In genomic region chr7:6350057-6350752, GRCh38 we compare ENCODE assay signal across 16 cellular contexts. TPM values are rescaled to one million over a fixed set of nuclear protein-coding genes. Genes with fewer than 3 reads are reported as not detected.
DNase-seq lines count a peak whose midpoint lies in the region; ATAC-seq and TF ChIP-seq lines count a peak whose summit lies in the region.
"Had no signal": no experiment of that assay in that cellular context is flagged by ENCODE, and none has a peak within 500 bp of the region (broad histone marks: within the 10 kb centered on the region; RNA-seq: fewer than 3 reads in every experiment).

No MANE protein-coding gene starts in this region.

- H3K27me3 ChIP-seq in AG04450 (ENCODE audit: control insufficient read depth, insufficient read depth, low read length) (peaks cover 4% of the 10 kb centered on the region), HL-60 (ENCODE audit: insufficient read depth, poor library complexity, severe bottlenecking) (no peaks in the 10 kb centered on the region), right cardiac atrium (ENCODE audit: control insufficient read depth, insufficient read depth) (no peaks in the 10 kb centered on the region)
- H3K27me3 ChIP-seq: cardiac muscle cell, right lobe of liver had no signal

- POLR2A ChIA-PET in AG04450 (lab: Yijun Ruan, JAX), result interaction anchor here (0.6 to 1.0 kb wide), 2 partner anchors 67 to 97 kb away, joined by 3 to 6 read pairs; partner anchors contain the start of gene DAGLB
- POLR2A ChIA-PET in OCI-LY7 (lab: Charles Lee), result interaction anchor here (0.5 to 2.3 kb wide), 15 partner anchors 9 to 342 kb away, joined by 3 to 25 read pairs (median 5); no protein-coding TSS in a partner anchor

- DNase-seq in AG04450 (ENCODE audit: low read depth, low spot score) (peak; percentile 18), HL-60 (ENCODE audit: low read depth in 1 of 2, low spot score in 1 of 2) (peak; percentile 43 to 55), OCI-LY7 (ENCODE audit: low spot score) (peak; percentile 74), fibroblast of villous mesenchyme (ENCODE audit: low read depth) (peak; percentile 19), SW 1271 (lab: John Stamatoyannopoulos, UW) (no peak), G401 (ENCODE audit: low spot score) (no peak), right cardiac atrium (no peak)
- DNase-seq: activated CD4-positive, alpha-beta T cell treated with anti-CD3 and anti-CD28 coated beads for 4 hours; immature natural killer cell; NCI-H1092; NCI-H226; stimulated activated CD4-positive, alpha-beta T cell treated with anti-CD3 and anti-CD28 coated beads, Interleukin-2, amount 100 ng/mL, for 48 hours; stimulated activated CD8-positive, alpha-beta memory T cell treated with anti-CD3 and anti-CD28 coated beads, Interleukin-4, amount 100 ng/mL, for 48 hours had no signal

- H3K4me3 ChIP-seq in AG04450 (ENCODE audit: low read depth, low read length) (no peak overlapping the region), HL-60 (replicated peaks; ENCODE audit: insufficient read depth, low read length) (no peak overlapping the region), OCI-LY7 (ENCODE audit: low read depth, low read length, poor library complexity, severe bottlenecking) (peak overlapping the region; percentile 19), fibroblast of villous mesenchyme (ENCODE audit: low read depth, low read length) (no peak overlapping the region), right cardiac atrium (ENCODE audit: low read length) (no peak overlapping the region)
- H3K4me3 ChIP-seq: cardiac muscle cell, right lobe of liver had no signal

- no TSS peak for BruUV-seq in OCI-LY7 (replicated peaks; lab: Mats Ljungman, UMichigan)

- H3K36me3 ChIP-seq in OCI-LY7 (ENCODE audit: insufficient read depth, low read length), result 0 out of 2 replicates have a peak, but pooled peaks cover 8% of the 10 kb centered on the region
- H3K36me3 ChIP-seq: cardiac muscle cell, right lobe of liver had no signal

- H3K79me2 ChIP-seq in OCI-LY7 (ENCODE audit: insufficient read depth, low read depth, low read length), result peaks cover 10% of the 10 kb centered on the region; the same call in 1 of the 2 replicates

- H3K4me2 ChIP-seq in OCI-LY7 (ENCODE audit: low read length), result peak overlapping the region; percentile 62

- in situ Hi-C loops in G401 (cut with HindIII; ENCODE audit: low sequenced_read_pairs), result no loop called here

- 72% methylated on average over 1 of the region's 1 CpG for WGBS in right cardiac atrium

- TF ChIP-seq CTCF in AG04450 (IDR thresholded peaks at IDR 0.05; ENCODE audit: low read depth, low read length) (no peak), HL-60 (IDR thresholded peaks at IDR 0.05; ENCODE audit: insufficient read depth, low read length) (no peak), OCI-LY7 (conservative IDR thresholded peaks at IDR 0.05; ENCODE audit: low read length) (no peak), fibroblast of villous mesenchyme (IDR thresholded peaks at IDR 0.05; ENCODE audit: insufficient read depth, low read depth, low read length) (no peak)

- H3K27ac ChIP-seq in AG04450 (ENCODE audit: low read depth, low read length) (no peak overlapping the region), HL-60 (replicated peaks) (peak overlapping the region; percentile 82), OCI-LY7 (ENCODE audit: low read depth, low read length, poor library complexity, severe bottlenecking) (peak overlapping the region; percentile 80), right cardiac atrium (ENCODE audit: low read length) (no peak overlapping the region)
- H3K27ac ChIP-seq: cardiac muscle cell, right lobe of liver had no signal

- intact Hi-C loops in OCI-LY7 (cut with micrococcal nuclease; ENCODE audit: unreplicated experiment), result loop anchor here (1.0 kb wide), 1 partner anchor 85 kb away; no protein-coding TSS in a partner anchor
- intact Hi-C loops in right cardiac atrium (cut with DNase I), result no loop called here

- no peaks in the 10 kb centered on the region for H3K9me2 ChIP-seq in OCI-LY7 (ENCODE audit: insufficient read depth, low read length)

- H2AFZ ChIP-seq in OCI-LY7 (ENCODE audit: low read length), result peak overlapping the region; percentile 95

- no peak for ATAC-seq in activated CD4-positive, CD25-positive, alpha-beta regulatory T cell treated with anti-CD3 and anti-CD28 coated beads, Interleukin-2, amount 50 U/mL, for 24 hours
- ATAC-seq in right cardiac atrium, result no peak
- ATAC-seq: right lobe of liver had no signal

- H4K20me1 ChIP-seq in OCI-LY7 (ENCODE audit: insufficient read depth, low read length), result no peaks in the 10 kb centered on the region

- peaks cover 38% of the 10 kb centered on the region for H3K4me1 ChIP-seq in OCI-LY7 (ENCODE audit: insufficient read depth, low read length, poor library complexity, severe bottlenecking)
- no peaks in the 10 kb centered on the region for H3K4me1 ChIP-seq in right cardiac atrium (ENCODE audit: control insufficient read depth, insufficient read depth, low read length)

- CTCF ChIA-PET in AG04450 (lab: Charles Lee) (interaction anchor here (0.6 to 2.3 kb wide), 13 partner anchors 27 to 494 kb away, joined by 3 to 27 read pairs (median 5); no protein-coding TSS in a partner anchor), OCI-LY7 (lab: Charles Lee; ENCODE audit: unreplicated experiment) (interaction anchor here (1.4 kb wide), 1 partner anchor 9 kb away, joined by 3 read pairs; no protein-coding TSS in a partner anchor)

- H3K9me3 ChIP-seq in AG04450 (ENCODE audit: control insufficient read depth, insufficient read depth, low read length), result no peaks in the 10 kb centered on the region
- H3K9me3 ChIP-seq in OCI-LY7 (ENCODE audit: low read length), result no peaks in the 10 kb centered on the region
- no peaks in the 10 kb centered on the region for H3K9me3 ChIP-seq in right cardiac atrium (ENCODE audit: control insufficient read depth, low read length)
- H3K9me3 ChIP-seq: right lobe of liver had no signal

RNA-seq across cellular contexts. Expression of gene FAM220A, which starts 1.4 kb away (rescaled TPM):
- polyA plus RNA-seq in AG04450 (2011; rRNA removed) (18.0 and 22.4 TPM in 2 replicates), right cardiac atrium (15.4 TPM)
- 12.9 and 14.9 TPM in 2 replicates for polyA minus RNA-seq in AG04450 (2011; rRNA and poly(A)+ RNA removed)
- total RNA-seq in OCI-LY7 (2014; rRNA removed; shearing (Covaris generic)), result 13.9 and 15.8 TPM in 2 replicates
- total RNA-seq in OCI-LY7 (2022) (20.0 and 28.7 TPM in 2 replicates), fibroblast of villous mesenchyme (15.5 and 22.9 TPM in 2 replicates), right cardiac atrium (10 to 100 TPM; 14.0 to 21.7 (median 20.1) TPM)
- total RNA-seq in G401 (2014; rRNA removed; shearing (Covaris generic)), result 16.5 and 29.0 TPM in 2 replicates

RNA-seq across cellular contexts. Expression of gene RAC1, which starts 24.1 kb away (rescaled TPM):
- polyA plus RNA-seq in AG04450 (2011; rRNA removed), result 478 and 535 TPM in 2 replicates
- 214 and 232 TPM in 2 replicates for polyA minus RNA-seq in AG04450 (2011; rRNA and poly(A)+ RNA removed)
- total RNA-seq in OCI-LY7 (2014; rRNA removed; shearing (Covaris generic)), result 56.1 and 70.6 TPM in 2 replicates
- total RNA-seq in OCI-LY7 (2022), result 211 and 230 TPM in 2 replicates
- 58.6 and 66.9 TPM in 2 replicates for total RNA-seq in fibroblast of villous mesenchyme
- 13.2 and 23.9 TPM in 2 replicates for total RNA-seq in G401 (2014; rRNA removed; shearing (Covaris generic))
- 100 to 1,000 TPM; 145 to 164 (median 153) TPM for total RNA-seq in right cardiac atrium
- polyA plus RNA-seq in right cardiac atrium, result 110 TPM

Comparison
In these comparisons a context has a peak if more than half of its experiments do, and no peak if none do; other contexts are left out.
1. DNase-seq: peak in AG04450 (single experiment), HL-60 (2 of 2), OCI-LY7 (single experiment) and fibroblast of villous mesenchyme (single experiment); none in SW 1271 (0 of 2), G401 (single experiment) and right cardiac atrium (0 of 3).
2. H3K27ac ChIP-seq: peak in HL-60 (single experiment) and OCI-LY7 (single experiment); none in AG04450 (single experiment) and right cardiac atrium (single experiment).